ENCODE assay signal across 8 cellular contexts in genomic region chr1:24018611-24019580, GRCh38. TPM values are rescaled to one million over a fixed set of nuclear protein-coding genes. Genes with fewer than 3 reads are reported as not detected.
DNase-seq lines count a peak whose midpoint lies in the region; ATAC-seq and TF ChIP-seq lines count a peak whose summit lies in the region.

No MANE protein-coding gene starts in this region.

- H3K9me3 ChIP-seq in SK-N-SH = no peaks in the 10 kb centered on the region

- H3K36me3 Mint-ChIP-seq in nephron progenitor cell (ENCODE audit: low read depth) = no peaks in the 10 kb centered on the region

- H3K4me1 ChIP-seq in SK-N-SH (ENCODE audit: control insufficient read depth in 1 of 2, insufficient read depth in 2 of 2, low read depth in 1 of 2, low read length in 1 of 2) = peaks cover 12 to 50% of the 10 kb centered on the region in 2 experiments; a peak in 3 of 4 replicates

- DNase-seq in GM04503 (ENCODE audit: low read depth) (peak; percentile 98), SK-N-SH (peak; percentile 33), fibroblast of pulmonary artery (ENCODE audit: low read depth) (peak; percentile 100), nephron progenitor cell (peak; percentile 68), T-helper 9 cell (no peak)

- peak overlapping the region; percentile 73 for H3K9ac ChIP-seq in SK-N-SH

- 0 out of 2 replicates have a peak, but pooled peaks have one; percentile 4 for TF ChIP-seq RAD21 in SK-N-SH (IDR thresholded peaks at IDR 0.05; ENCODE audit: low read length)

- H3K4me3 Mint-ChIP-seq in nephron progenitor cell = no peak overlapping the region

- no peaks in the 10 kb centered on the region for H3K9me2 ChIP-seq in SK-N-SH

- peak overlapping the region; percentile 73 to 99; a peak in 3 of 4 replicates for H3K27ac ChIP-seq in SK-N-SH (ENCODE audit: low read depth in 2 of 2, low read length in 1 of 2)

- peaks cover 32% of the 10 kb centered on the region for H3F3A ChIP-seq in SK-N-SH (replicated peaks; ENCODE audit: insufficient read depth)

- peaks cover 3% of the 10 kb centered on the region; the same call in 1 of the 2 replicates for H3K79me2 ChIP-seq in SK-N-SH (ENCODE audit: insufficient read depth)

- peak overlapping the region; percentile 60; the same call in 1 of the 2 replicates for H2AFZ ChIP-seq in SK-N-SH (ENCODE audit: low read depth)

- H3K27ac Mint-ChIP-seq in nephron progenitor cell = peak overlapping the region; percentile 88

- H3K9me3 Mint-ChIP-seq in nephron progenitor cell = no peaks in the 10 kb centered on the region

- H4K20me1 ChIP-seq in SK-N-SH (ENCODE audit: insufficient read depth) = no peaks in the 10 kb centered on the region

- H3K27me3 ChIP-seq in SK-N-SH (ENCODE audit: insufficient read depth) = no peaks in the 10 kb centered on the region

- CTCF ChIA-PET in SK-N-SH (lab: Yijun Ruan, JAX) = no interaction called here

- 53% methylated on average over 15 of the region's 20 CpGs for WGBS in SK-N-SH (ENCODE audit: low lambda C conversion rate)

- no peak for ATAC-seq in HG03342 (IDR thresholded peaks at IDR 0.05; ENCODE audit: unreplicated experiment)
- no peak for ATAC-seq in GM21447 (IDR thresholded peaks at IDR 0.05; ENCODE audit: unreplicated experiment)
- ATAC-seq in HG03432 (IDR thresholded peaks at IDR 0.05; ENCODE audit: unreplicated experiment) = no peak

- peak; percentile 33 to 71; a peak in 2 of 4 replicates for TF ChIP-seq EP300 in SK-N-SH (IDR thresholded peaks at IDR 0.05; ENCODE audit: borderline replicate concordance in 1 of 2, low read depth in 1 of 2, low read length in 1 of 2)

- no peak for TF ChIP-seq CTCF in SK-N-SH (IDR thresholded peaks at IDR 0.05)
- TF ChIP-seq CTCF in fibroblast of pulmonary artery (IDR thresholded peaks at IDR 0.05; ENCODE audit: low read length, missing control alignments) = no peak
- TF ChIP-seq CTCF in nephron progenitor cell (IDR thresholded peaks at IDR 0.05) = no peak

- peaks cover 67% of the 10 kb centered on the region for H3K4me1 Mint-ChIP-seq in nephron progenitor cell

- H3K4me2 ChIP-seq in SK-N-SH = peak overlapping the region; percentile 54

- peaks cover 3% of the 10 kb centered on the region for H3K27me3 Mint-ChIP-seq in nephron progenitor cell (ENCODE audit: low read depth, poor library complexity)

- H3K36me3 ChIP-seq in SK-N-SH (replicated peaks in 1 of 2; ENCODE audit: control insufficient read depth in 1 of 2, insufficient read depth in 2 of 2, low read length in 1 of 2) = no peaks in the 10 kb centered on the region

- H3K4me3 ChIP-seq in SK-N-SH (ENCODE audit: low read depth in 2 of 2, low read length in 1 of 2) (no peak overlapping the region), fibroblast of pulmonary artery (replicated peaks; ENCODE audit: low read depth, low read length) (peak overlapping the region; percentile 13)

- POLR2A ChIA-PET in SK-N-SH (lab: Yijun Ruan, JAX) = no interaction called here

TF ChIP-seq in SK-N-SH, 30 proteins besides CTCF, POLR2A, EP300 and RAD21 (continues in another document):
- TF ChIP-seq SIN3A (IDR thresholded peaks at IDR 0.05; ENCODE audit: borderline replicate concordance, low read depth, low read length) (0 out of 2 replicates have a peak, but pooled peaks have one; percentile 50), TCF12 (IDR thresholded peaks at IDR 0.05) (peak; percentile 84), TEAD4 (IDR thresholded peaks at IDR 0.05; ENCODE audit: borderline replicate concordance, insufficient read depth) (peak; percentile 76; the same call in 1 of the 2 replicates), GABPA (IDR thresholded peaks at IDR 0.05; ENCODE audit: low read depth) (no peak), RFX5 (IDR thresholded peaks at IDR 0.05; ENCODE audit: low read length) (no peak), FOXM1 (IDR thresholded peaks at IDR 0.05; ENCODE audit: low read depth) (no peak), RCOR1 (IDR thresholded peaks at IDR 0.05; ENCODE audit: low read length) (0 out of 2 replicates have a peak, but pooled peaks have one; percentile 15), RXRA (IDR thresholded peaks at IDR 0.05; ENCODE audit: borderline replicate concordance, low read depth) (peak; percentile 67; the same call in 1 of the 2 replicates), PBX3 (IDR thresholded peaks at IDR 0.05) (peak; percentile 69), NRF1 (IDR thresholded peaks at IDR 0.05; ENCODE audit: low read depth, low read length) (no peak), ZBTB33 (IDR thresholded peaks at IDR 0.05; ENCODE audit: borderline replicate concordance, low read depth) (peak; percentile 58; the same call in 1 of the 2 replicates), GATA2 (CRISPR knock-in tag; IDR thresholded peaks at IDR 0.05) (no peak), MEF2A (IDR thresholded peaks at IDR 0.05; ENCODE audit: borderline replicate concordance, low read depth) (peak; percentile 84; the same call in 1 of the 2 replicates), FOSL2 (IDR thresholded peaks at IDR 0.05; ENCODE audit: borderline replicate concordance, low read depth) (peak; percentile 45; the same call in 1 of the 2 replicates), CHD2 (IDR thresholded peaks at IDR 0.05; ENCODE audit: low read length, partially characterized antibody) (no peak), JUND (IDR thresholded peaks at IDR 0.05) (peak; percentile 53)
- TF ChIP-seq, protein P1, sequence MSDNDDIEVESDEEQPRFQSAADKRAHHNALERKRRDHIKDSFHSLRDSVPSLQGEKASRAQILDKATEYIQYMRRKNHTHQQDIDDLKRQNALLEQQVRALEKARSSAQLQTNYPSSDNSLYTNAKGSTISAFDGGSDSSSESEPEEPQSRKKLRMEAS (IDR thresholded peaks at IDR 0.05; ENCODE audit: low read depth) = peak; percentile 69; the same call in 1 of the 2 replicates
- TF ChIP-seq, protein P2, sequence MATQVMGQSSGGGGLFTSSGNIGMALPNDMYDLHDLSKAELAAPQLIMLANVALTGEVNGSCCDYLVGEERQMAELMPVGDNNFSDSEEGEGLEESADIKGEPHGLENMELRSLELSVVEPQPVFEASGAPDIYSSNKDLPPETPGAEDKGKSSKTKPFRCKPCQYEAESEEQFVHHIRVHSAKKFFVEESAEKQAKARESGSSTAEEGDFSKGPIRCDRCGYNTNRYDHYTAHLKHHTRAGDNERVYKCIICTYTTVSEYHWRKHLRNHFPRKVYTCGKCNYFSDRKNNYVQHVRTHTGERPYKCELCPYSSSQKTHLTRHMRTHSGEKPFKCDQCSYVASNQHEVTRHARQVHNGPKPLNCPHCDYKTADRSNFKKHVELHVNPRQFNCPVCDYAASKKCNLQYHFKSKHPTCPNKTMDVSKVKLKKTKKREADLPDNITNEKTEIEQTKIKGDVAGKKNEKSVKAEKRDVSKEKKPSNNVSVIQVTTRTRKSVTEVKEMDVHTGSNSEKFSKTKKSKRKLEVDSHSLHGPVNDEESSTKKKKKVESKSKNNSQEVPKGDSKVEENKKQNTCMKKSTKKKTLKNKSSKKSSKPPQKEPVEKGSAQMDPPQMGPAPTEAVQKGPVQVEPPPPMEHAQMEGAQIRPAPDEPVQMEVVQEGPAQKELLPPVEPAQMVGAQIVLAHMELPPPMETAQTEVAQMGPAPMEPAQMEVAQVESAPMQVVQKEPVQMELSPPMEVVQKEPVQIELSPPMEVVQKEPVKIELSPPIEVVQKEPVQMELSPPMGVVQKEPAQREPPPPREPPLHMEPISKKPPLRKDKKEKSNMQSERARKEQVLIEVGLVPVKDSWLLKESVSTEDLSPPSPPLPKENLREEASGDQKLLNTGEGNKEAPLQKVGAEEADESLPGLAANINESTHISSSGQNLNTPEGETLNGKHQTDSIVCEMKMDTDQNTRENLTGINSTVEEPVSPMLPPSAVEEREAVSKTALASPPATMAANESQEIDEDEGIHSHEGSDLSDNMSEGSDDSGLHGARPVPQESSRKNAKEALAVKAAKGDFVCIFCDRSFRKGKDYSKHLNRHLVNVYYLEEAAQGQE (IDR thresholded peaks at IDR 0.05; ENCODE audit: low read depth, low read length) = peak; percentile 39; the same call in 1 of the 2 replicates
- TF ChIP-seq, protein P3, sequence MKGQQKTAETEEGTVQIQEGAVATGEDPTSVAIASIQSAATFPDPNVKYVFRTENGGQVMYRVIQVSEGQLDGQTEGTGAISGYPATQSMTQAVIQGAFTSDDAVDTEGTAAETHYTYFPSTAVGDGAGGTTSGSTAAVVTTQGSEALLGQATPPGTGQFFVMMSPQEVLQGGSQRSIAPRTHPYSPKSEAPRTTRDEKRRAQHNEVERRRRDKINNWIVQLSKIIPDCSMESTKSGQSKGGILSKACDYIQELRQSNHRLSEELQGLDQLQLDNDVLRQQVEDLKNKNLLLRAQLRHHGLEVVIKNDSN (IDR thresholded peaks at IDR 0.05; ENCODE audit: borderline replicate concordance, low read depth) = no peak

RNA-seq across cellular contexts. Expression of gene SRSF10, which starts 38.8 kb away (rescaled TPM):
- 79.8 and 81.8 TPM in 2 replicates for polyA plus RNA-seq in SK-N-SH (2012; rRNA removed)
- polyA plus RNA-seq in SK-N-SH (2012; cell fraction: cytosol; rRNA removed) = 74.3 and 75.6 TPM in 2 replicates
- polyA plus RNA-seq in SK-N-SH (2012; cell fraction: nucleus; rRNA removed) = 110 and 164 TPM in 2 replicates

RNA-seq across cellular contexts. Expression of gene PNRC2, which starts 59.3 kb away (rescaled TPM):
- 43.8 and 55.2 TPM in 2 replicates for polyA plus RNA-seq in SK-N-SH (2012; rRNA removed)
- 54.6 and 58.1 TPM in 2 replicates for polyA plus RNA-seq in SK-N-SH (2012; cell fraction: cytosol; rRNA removed)
- 46.8 and 46.9 TPM in 2 replicates for polyA plus RNA-seq in SK-N-SH (2012; cell fraction: nucleus; rRNA removed)
